In the genomic region with DNA sequence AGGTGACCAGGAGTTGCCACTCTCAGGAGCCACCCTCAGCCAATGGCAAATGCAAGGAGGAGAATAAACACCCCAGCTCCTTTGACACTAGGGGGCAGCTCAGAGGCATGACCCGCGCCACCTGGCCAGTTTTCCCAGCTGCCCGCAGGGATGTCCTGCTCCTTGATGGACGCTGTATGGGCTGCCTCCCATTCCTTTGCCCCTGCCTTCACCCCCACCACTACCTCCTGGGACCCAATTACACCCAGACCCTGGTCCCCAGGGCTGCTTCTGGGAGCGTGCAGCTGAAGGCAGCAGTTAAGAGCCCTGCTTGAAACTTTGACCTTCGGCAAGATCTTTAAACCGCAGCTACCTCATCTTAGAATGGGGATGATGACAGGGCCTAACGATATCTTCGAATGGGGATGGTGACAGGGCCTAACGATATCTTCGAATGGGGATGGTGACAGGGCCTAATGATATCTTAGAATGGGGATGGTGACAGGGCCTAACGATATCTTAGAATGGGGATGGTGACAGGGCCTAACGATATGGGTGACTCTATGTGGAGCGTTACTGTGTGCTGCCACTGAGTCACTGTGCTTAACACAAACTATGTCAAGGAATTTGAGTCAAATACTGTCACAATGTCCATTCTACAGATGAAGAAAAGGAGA, we compare ENCODE assay signal across 17 cellular contexts.
DNase-seq lines count a peak whose midpoint lies in the region; ATAC-seq, FAIRE-seq and TF ChIP-seq lines count a peak whose summit lies in the region.
"Had no signal": no experiment of that assay in that cellular context is flagged by ENCODE, and none has a peak within 500 bp of the region (broad histone marks: within the 10 kb centered on the region; RNA-seq: fewer than 3 reads in every experiment).

No MANE protein-coding gene starts in this region.

- H3K27me3 ChIP-seq in H1 (replicated peaks in 1 of 4; ENCODE audit: control insufficient read depth in 3 of 4, extremely low read depth in 1 of 4, insufficient read depth in 3 of 4, low read length in 3 of 4): no peaks in the 10 kb centered on the region; a peak in 2 of 7 replicates
- H3K27me3 ChIP-seq: brain microvascular endothelial cell had no signal

- no peak overlapping the region for H3K18ac ChIP-seq in H1 (ENCODE audit: extremely low read depth, low read length)

- H3K4me3 ChIP-seq in GM12865 (ENCODE audit: low read depth, low read length): no peak overlapping the region
- no peak overlapping the region for H3K4me3 ChIP-seq in H1 (ENCODE audit: extremely low read depth in 1 of 4, insufficient read depth in 2 of 4, low read depth in 3 of 4, low read length in 4 of 4)
- H3K4me3 ChIP-seq: gastroesophageal sphincter, smooth muscle cell, thoracic aorta had no signal

- DNase-seq in GM12865 (ENCODE audit: low read depth) (no peak), H1 (ENCODE audit: low read depth in 1 of 2, low spot score in 2 of 2) (peak in 1 of 2 experiments; percentile 72), nephron progenitor cell (peak; percentile 23), NCI-H82 treated with DMSO at 0.1 percent for 48 hours (lab: John Stamatoyannopoulos, UW; ENCODE audit: unreplicated experiment) (no peak), kidney glomerular epithelial cell (lab: John Stamatoyannopoulos, UW) (no peak), NCI-H2029 treated with DMSO at 0.1 percent for 48 hours (lab: John Stamatoyannopoulos, UW) (no peak)
- DNase-seq: brain microvascular endothelial cell; CD4-positive, CD25-positive, alpha-beta regulatory T cell; effector CD4-positive, alpha-beta T cell; left cardiac atrium; T-helper 9 cell had no signal

- no peaks in the 10 kb centered on the region for H4K20me1 ChIP-seq in H1 (replicated peaks in 1 of 2; ENCODE audit: control insufficient read depth in 1 of 2, insufficient read depth in 2 of 2, low read length in 2 of 2)

- no peaks in the 10 kb centered on the region for H3K9me3 ChIP-seq in H1 (ENCODE audit: insufficient read depth in 2 of 2, low read depth in 1 of 2, low read length in 1 of 2)
- H3K9me3 ChIP-seq: gastroesophageal sphincter, thoracic aorta had no signal

- H3K27ac Mint-ChIP-seq in nephron progenitor cell: no peak overlapping the region
- H3K27ac Mint-ChIP-seq: CD4-positive, CD25-positive, alpha-beta regulatory T cell; nephron had no signal

- H2BK20ac ChIP-seq in H1 (ENCODE audit: low read length): no peak overlapping the region

- POLR2A ChIA-PET in H1 (lab: Charles Lee; ENCODE audit: partially characterized antibody): no interaction called here

- no peak overlapping the region for H2BK15ac ChIP-seq in H1 (ENCODE audit: low read length)

- H2BK12ac ChIP-seq in H1 (ENCODE audit: low read depth, low read length): no peak overlapping the region

- H3K79me1 ChIP-seq in H1 (ENCODE audit: low read depth, low read length): no peaks in the 10 kb centered on the region

- no peaks in the 10 kb centered on the region for H3K4me1 ChIP-seq in H1 (replicated peaks in 1 of 4; ENCODE audit: control insufficient read depth in 3 of 4, insufficient read depth in 4 of 4, low read length in 3 of 4)
- H3K4me1 ChIP-seq: gastroesophageal sphincter had no signal

- TF ChIP-seq EP300 in Ishikawa (IDR thresholded peaks at IDR 0.05; ENCODE audit: borderline replicate concordance) (no peak), H1 (IDR thresholded peaks at IDR 0.05; ENCODE audit: borderline replicate concordance in 1 of 2, low read depth in 2 of 2, low read length in 2 of 2) (no peak)

- H3K23ac ChIP-seq in H1 (ENCODE audit: insufficient read length): no peak overlapping the region

- peak; percentile 48 for FAIRE-seq in H1 (lab: Jason Lieb, UNC)

- H2BK120ac ChIP-seq in H1 (replicated peaks; ENCODE audit: low read depth, low read length): no peak overlapping the region

- no peak overlapping the region for H3K14ac ChIP-seq in H1 (ENCODE audit: insufficient read length)

- H2AK5ac ChIP-seq in H1 (ENCODE audit: low read depth, low read length): no peak overlapping the region

- no peak overlapping the region for H4K8ac ChIP-seq in H1 (ENCODE audit: extremely low read depth, insufficient read depth, low read length)

- TF ChIP-seq RAD21 in Ishikawa (IDR thresholded peaks at IDR 0.05; ENCODE audit: low read depth) (peak; percentile 41; the same call in 1 of the 2 replicates), H1 (IDR thresholded peaks at IDR 0.05 in 1 of 2, conservative IDR thresholded peaks at IDR 0.05 in 1 of 2; ENCODE audit: low read depth in 2 of 2, low read length in 2 of 2) (peak; percentile 76 to 80)

- no peak overlapping the region for H3K9ac ChIP-seq in H1 (replicated peaks in 1 of 4; ENCODE audit: extremely low read depth in 1 of 4, low read depth in 3 of 4, low read length in 3 of 4)

- CTCF ChIA-PET in H1 (lab: Charles Lee; ENCODE audit: partially characterized antibody): interaction anchor here (0.6 to 3.8 kb wide), 45 partner anchors 10 to 812 kb away, joined by 3 to 26 read pairs (median 3); no protein-coding TSS in a partner anchor

- H3K36me3 Mint-ChIP-seq in nephron progenitor cell (ENCODE audit: low read depth): no peaks in the 10 kb centered on the region
- H3K36me3 Mint-ChIP-seq: CD4-positive, CD25-positive, alpha-beta regulatory T cell had no signal

- H3K9me3 Mint-ChIP-seq in nephron progenitor cell: no peaks in the 10 kb centered on the region
- H3K9me3 Mint-ChIP-seq: nephron had no signal

- H3K23me2 ChIP-seq in H1 (ENCODE audit: low read depth, low read length): no peaks in the 10 kb centered on the region

- no peak overlapping the region for H3K56ac ChIP-seq in H1 (replicated peaks; ENCODE audit: insufficient read length, low read depth, low read length)

- WGBS in H1 (ENCODE audit: extremely low coverage in 1 of 2, insufficient coverage in 1 of 2, insufficient read length in 1 of 2, insufficient replicate concordance in 2 of 2, low coverage in 1 of 2, low lambda C conversion rate in 2 of 2, missing lambda C conversion rate in 1 of 2), 2 experiments: 82% methylated on average over 14 of the region's 14 CpGs; no CpG with 5 or more reads in 1 of the 2 experiments

- H3K4me2 ChIP-seq in H1 (ENCODE audit: insufficient read depth in 1 of 2, low read depth in 2 of 2, low read length in 2 of 2): no peak overlapping the region
- H3K4me2 ChIP-seq: smooth muscle cell had no signal

- H3K79me2 ChIP-seq in H1 (ENCODE audit: control insufficient read depth in 1 of 2, insufficient read depth in 2 of 2, low read length in 2 of 2): no peaks in the 10 kb centered on the region

- H3K36me3 ChIP-seq in H1 (ENCODE audit: control insufficient read depth in 2 of 4, insufficient read depth in 4 of 4, low read length in 3 of 4): no peaks in the 10 kb centered on the region
- H3K36me3 ChIP-seq: brain microvascular endothelial cell, gastroesophageal sphincter, thoracic aorta had no signal

- H4K91ac ChIP-seq in H1 (replicated peaks; ENCODE audit: insufficient read length, low read length): no peak overlapping the region

- peaks cover 5% of the 10 kb centered on the region for H3K27me3 Mint-ChIP-seq in nephron progenitor cell (ENCODE audit: low read depth, poor library complexity)
- H3K27me3 Mint-ChIP-seq: CD4-positive, CD25-positive, alpha-beta regulatory T cell had no signal

- H3K4me3 Mint-ChIP-seq in nephron progenitor cell: no peak overlapping the region
- H3K4me3 Mint-ChIP-seq: CD4-positive, CD25-positive, alpha-beta regulatory T cell; nephron had no signal

- TF ChIP-seq CTCF in GM12865 (IDR thresholded peaks at IDR 0.05; ENCODE audit: insufficient read depth, low read depth, low read length, missing control alignments): peak; percentile 3
- TF ChIP-seq CTCF in H1 (IDR thresholded peaks at IDR 0.05; ENCODE audit: control extremely low read depth in 1 of 3, insufficient read depth in 1 of 3, low read depth in 1 of 3, low read length in 3 of 3): peak; percentile 72 to 82 (median 77)
- TF ChIP-seq CTCF in nephron progenitor cell (IDR thresholded peaks at IDR 0.05): peak; percentile 23

- no peaks in the 10 kb centered on the region for H3K4me1 Mint-ChIP-seq in nephron progenitor cell
- H3K4me1 Mint-ChIP-seq: CD4-positive, CD25-positive, alpha-beta regulatory T cell; nephron had no signal

- TF ChIP-seq POLR2A in H1 (IDR thresholded peaks at IDR 0.05; ENCODE audit: control extremely low read depth in 1 of 2, low read depth in 2 of 2, low read length in 2 of 2): no peak

- H3K4ac ChIP-seq in H1 (replicated peaks; ENCODE audit: insufficient read length, low read depth, low read length): no peak overlapping the region

- H2AFZ ChIP-seq in H1 (ENCODE audit: low read length): peak overlapping the region; percentile 80; the same call in 1 of the 2 replicates

- H4K5ac ChIP-seq in H1 (ENCODE audit: insufficient read length, low read depth, low read length): no peak overlapping the region

- H2BK5ac ChIP-seq in H1 (ENCODE audit: low read depth, low read length): no peak overlapping the region

- ATAC-seq in HG03280 (IDR thresholded peaks at IDR 0.05; ENCODE audit: unreplicated experiment): no peak
- ATAC-seq: gastroesophageal sphincter, left cardiac atrium had no signal

- no peak overlapping the region for H3K27ac ChIP-seq in H1 (ENCODE audit: low read depth, low read length)
- H3K27ac ChIP-seq: brain microvascular endothelial cell, gastroesophageal sphincter, thoracic aorta had no signal

TF ChIP-seq in H1, 55 proteins besides CTCF, POLR2A, EP300 and RAD21:
- TF ChIP-seq, protein P1, sequence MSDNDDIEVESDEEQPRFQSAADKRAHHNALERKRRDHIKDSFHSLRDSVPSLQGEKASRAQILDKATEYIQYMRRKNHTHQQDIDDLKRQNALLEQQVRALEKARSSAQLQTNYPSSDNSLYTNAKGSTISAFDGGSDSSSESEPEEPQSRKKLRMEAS (IDR thresholded peaks at IDR 0.05): peak; percentile 45; the same call in 1 of the 2 replicates
- TF ChIP-seq KDM1A (IDR thresholded peaks at IDR 0.05; ENCODE audit: borderline replicate concordance, low read length): no peak
- TF ChIP-seq TCF12 (IDR thresholded peaks at IDR 0.05; ENCODE audit: low read depth, low read length): 0 out of 2 replicates have a peak, but pooled peaks have one; percentile 26

Comparison
In these comparisons a context has a peak if more than half of its experiments do, and no peak if none do; other contexts are left out.
1. CTCF ChIP-seq: peak in every context shown above with its lines; median percentile 77 in H1; 23 in nephron progenitor cell; 3 in GM12865.